26 cellular contexts compared by ENCODE assay signal in the genomic region with DNA sequence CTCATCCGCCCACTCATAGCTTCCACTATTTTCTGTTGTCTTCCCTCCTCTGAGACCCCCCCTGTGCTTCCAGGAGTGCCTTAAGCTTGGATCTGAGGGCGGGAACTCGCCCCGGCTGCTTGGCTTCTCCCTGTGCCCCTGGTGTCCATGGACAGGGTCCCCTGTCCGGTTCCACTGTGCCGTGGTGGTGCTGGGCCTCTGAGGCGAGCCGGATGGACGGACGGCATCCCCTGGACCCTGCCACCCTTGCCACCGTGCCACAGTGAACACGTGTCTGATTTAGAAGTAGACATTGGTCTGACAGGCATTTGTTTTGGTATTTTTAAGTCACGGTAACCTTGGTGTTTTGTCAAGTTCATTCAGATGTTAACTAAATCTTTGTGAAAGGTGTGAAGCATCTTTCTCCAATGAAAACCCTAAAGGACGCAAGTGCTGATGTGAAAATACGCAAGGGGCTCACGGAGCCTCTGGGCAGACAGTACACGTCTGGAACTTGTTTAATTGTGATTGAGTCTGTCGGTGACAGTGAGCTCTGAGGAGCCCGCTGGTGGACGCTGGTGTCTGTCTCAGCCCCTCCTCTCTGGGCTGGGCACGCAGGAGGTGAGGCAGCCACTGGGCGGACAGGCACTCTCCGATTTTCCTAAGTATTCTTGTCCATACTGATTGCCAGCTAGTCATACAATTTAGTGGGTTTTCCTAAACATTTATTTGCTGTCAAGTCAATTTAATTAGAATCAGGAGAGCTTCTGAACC. TPM values are rescaled to one million over a fixed set of nuclear protein-coding genes. Genes with fewer than 3 reads are reported as not detected.
"Had no signal": no experiment of that assay in that cellular context is flagged by ENCODE, and none has a peak within 500 bp of the region (broad histone marks: within the 10 kb centered on the region; RNA-seq: fewer than 3 reads in every experiment).

No MANE protein-coding gene starts in this region.

- H3K27me3 Mint-ChIP-seq: activated CD4-positive, alpha-beta T cell treated with anti-CD3 and anti-CD28 coated beads, Interleukin-2, amount 10 ng/mL, durations not matched to agents 7 days and 5 days; activated naive CD8-positive, alpha-beta T cell treated with anti-CD3 and anti-CD28 coated beads, Interleukin-2, amount 10 ng/mL, durations not matched to agents 7 days and 5 days; naive thymus-derived CD4-positive, alpha-beta T cell; progenitor cell of endocrine pancreas had no signal

- H3K4me2 ChIP-seq: neural progenitor cell, smooth muscle cell had no signal

- H3K4me1 ChIP-seq: foreskin keratinocyte, left lung, neural progenitor cell, upper lobe of right lung had no signal

- H3K27ac Mint-ChIP-seq: neural progenitor cell; progenitor cell of endocrine pancreas; T-helper 1 cell treated with Interleukin-12 subunit alpha and Interleukin-12 subunit beta and Interleukin-4 antibody, amounts not matched to agents 30 μg/mL and 1 μg/mL, for 36 hours had no signal

- FAIRE-seq: bronchial epithelial cell, endometrium had no signal

- H3K4me3 ChIP-seq: left lung, lung, neural progenitor cell, sigmoid colon, smooth muscle cell, upper lobe of right lung had no signal

- H3K27ac ChIP-seq: foreskin keratinocyte, left lung, neural progenitor cell, sigmoid colon, upper lobe of right lung had no signal

- H2AFZ ChIP-seq: neural progenitor cell had no signal

- H3K9me3 ChIP-seq: left lung, sigmoid colon, upper lobe of right lung had no signal

- H3K4me1 Mint-ChIP-seq: neural progenitor cell had no signal

- H3K4me3 Mint-ChIP-seq: activated CD4-positive, alpha-beta T cell treated with anti-CD3 and anti-CD28 coated beads, Interleukin-2, amount 10 ng/mL, durations not matched to agents 7 days and 5 days; activated naive CD8-positive, alpha-beta T cell treated with anti-CD3 and anti-CD28 coated beads, Interleukin-2, amount 10 ng/mL, durations not matched to agents 7 days and 5 days; naive thymus-derived CD4-positive, alpha-beta T cell; neural progenitor cell; T-helper 1 cell treated with Interleukin-12 subunit alpha and Interleukin-12 subunit beta and Interleukin-4 antibody, amounts not matched to agents 30 μg/mL and 1 μg/mL, for 36 hours had no signal

- ATAC-seq: foreskin keratinocyte; left lung; naive thymus-derived CD4-positive, alpha-beta T cell; upper lobe of right lung had no signal

- DNase-seq: activated CD4-positive, alpha-beta T cell treated with anti-CD3 and anti-CD28 coated beads, Interleukin-2, amount 10 ng/mL, durations not matched to agents 7 days and 5 days; activated naive CD4-positive, alpha-beta T cell treated with Interleukin-2 at 50 U/mL for 16 hours; activated naive CD8-positive, alpha-beta T cell treated with anti-CD3 and anti-CD28 coated beads, Interleukin-2, amount 10 ng/mL, durations not matched to agents 7 days and 5 days; activated T-cell treated with anti-CD3 and anti-CD28 coated beads, Interleukin-2, amount 50 U/mL, for 1 hour; amygdala; cerebellar nuclear complex; cortex of kidney; erythroblast; foreskin keratinocyte; naive thymus-derived CD4-positive, alpha-beta T cell; retina; sigmoid colon; stimulated activated CD4-positive, alpha-beta T cell treated with anti-CD3 and anti-CD28 coated beads, Interleukin-2, amount 100 ng/mL, for 48 hours; stimulated activated CD8-positive, alpha-beta memory T cell treated with anti-CD3 and anti-CD28 coated beads, Interleukin-4, amount 100 ng/mL, for 48 hours; stimulated activated naive CD4-positive, alpha-beta T cell; upper lobe of right lung had no signal

- H3K27me3 ChIP-seq: foreskin keratinocyte, left lung, neural progenitor cell, sigmoid colon, upper lobe of right lung had no signal

- H3K9ac ChIP-seq: neural progenitor cell had no signal

- H3K9me3 Mint-ChIP-seq: activated CD4-positive, alpha-beta T cell treated with anti-CD3 and anti-CD28 coated beads, Interleukin-2, amount 10 ng/mL, durations not matched to agents 7 days and 5 days; activated naive CD8-positive, alpha-beta T cell treated with anti-CD3 and anti-CD28 coated beads, Interleukin-2, amount 10 ng/mL, durations not matched to agents 7 days and 5 days; T-helper 1 cell treated with Interleukin-12 subunit alpha and Interleukin-12 subunit beta and Interleukin-4 antibody, amounts not matched to agents 30 μg/mL and 1 μg/mL, for 36 hours had no signal

- H3K36me3 ChIP-seq: neural progenitor cell had no signal

RNA-seq across cellular contexts. Expression of a gene that starts 26.3 kb away (rescaled TPM):
- total RNA-seq: activated CD4-positive, alpha-beta T cell treated with anti-CD3 and anti-CD28 coated beads, Interleukin-2, amount 10 ng/mL, durations not matched to agents 7 days and 5 days; activated naive CD8-positive, alpha-beta T cell treated with anti-CD3 and anti-CD28 coated beads, Interleukin-2, amount 10 ng/mL, durations not matched to agents 7 days and 5 days; naive thymus-derived CD4-positive, alpha-beta T cell; osteocyte; sigmoid colon; subcutaneous adipose tissue had no signal
